8 cellular contexts compared by ENCODE assay signal in genomic region chr2:54457326-54458023, GRCh38. TPM values are rescaled to one million over a fixed set of nuclear protein-coding genes. Genes with fewer than 3 reads are reported as not detected.
DNase-seq lines count a peak whose midpoint lies in the region; ATAC-seq, FAIRE-seq and TF ChIP-seq lines count a peak whose summit lies in the region.

No MANE protein-coding gene starts in this region.

- H3K4me1 ChIP-seq in HUES48 (ENCODE audit: control insufficient read depth, insufficient read depth, low read length) (peaks cover 27% of the 10 kb centered on the region), ectodermal cell (ENCODE audit: control insufficient read depth, insufficient read depth, low read length) (peaks cover 4% of the 10 kb centered on the region), mesendoderm (ENCODE audit: control insufficient read depth, low read depth, low read length) (no peaks in the 10 kb centered on the region), upper lobe of left lung (peaks cover 20 to 70% (median 26%) of the 10 kb centered on the region in 4 donors)

- H3K4me2 ChIP-seq in mesendoderm (ENCODE audit: low read length) = peak overlapping the region; percentile 92

- 0% methylated on average over 33 to 34 of the region's 34 CpGs for whole genome bisulfite sequencing in ectodermal cell, 2 experiments
- no CpG with 5 or more reads among the region's 34 CpGs for WGBS in mesendoderm (ENCODE audit: extremely low coverage, insufficient coverage, low lambda C conversion rate)
- 0 to 1% methylated on average over 15 to 31 of the region's 34 CpGs for WGBS in upper lobe of left lung, 2 donors

- H3K9ac ChIP-seq in HUES48 (ENCODE audit: low read depth, low read length) (peak overlapping the region; percentile 30), mesendoderm (ENCODE audit: low read length) (peak overlapping the region; percentile 71)

- H3K27me3 ChIP-seq in HUES48 (ENCODE audit: control insufficient read depth, insufficient read depth, low read length) = peaks cover 14% of the 10 kb centered on the region; the same call in 1 of the 2 replicates
- H3K27me3 ChIP-seq in ectodermal cell (ENCODE audit: control insufficient read depth, insufficient read depth, low read length, poor library complexity, severe bottlenecking) = peaks cover 36% of the 10 kb centered on the region
- H3K27me3 ChIP-seq in mesendoderm (ENCODE audit: insufficient read depth, low read length, poor library complexity) = no peaks in the 10 kb centered on the region
- peaks cover 0 to 11% (median 1%) of the 10 kb centered on the region in 4 donors for H3K27me3 ChIP-seq in upper lobe of left lung

- H2AK5ac ChIP-seq in mesendoderm (ENCODE audit: low read length) = no peak overlapping the region

- H3K18ac ChIP-seq in mesendoderm (ENCODE audit: low read length) = no peak overlapping the region

- peak overlapping the region; percentile 88 for H3K56ac ChIP-seq in mesendoderm (ENCODE audit: low read length)

- H3K79me1 ChIP-seq in mesendoderm (ENCODE audit: low read length) = peaks cover 7% of the 10 kb centered on the region

- H3K27ac ChIP-seq in HUES48 (ENCODE audit: low read depth, low read length) (no peak overlapping the region), ectodermal cell (ENCODE audit: insufficient read depth, low read depth, low read length, poor library complexity, severe bottlenecking) (no peak overlapping the region), mesendoderm (ENCODE audit: low read depth, low read length) (no peak overlapping the region), upper lobe of left lung (peak overlapping the region; percentile 95 to 97 (median 97))

- no peak overlapping the region for H2BK5ac ChIP-seq in mesendoderm (ENCODE audit: low read length)

- no peak overlapping the region for H4K8ac ChIP-seq in mesendoderm (ENCODE audit: low read depth, low read length)

- peaks cover 9% of the 10 kb centered on the region for H3K79me2 ChIP-seq in mesendoderm (ENCODE audit: control insufficient read depth, insufficient read depth, low read length)

- no peak overlapping the region for H2BK15ac ChIP-seq in mesendoderm (replicated peaks; ENCODE audit: low read depth)

- TF ChIP-seq POLR2A in upper lobe of left lung (IDR thresholded peaks at IDR 0.05) = peak in 1 of 4 donors; percentile 29

- no peak overlapping the region for H3K23ac ChIP-seq in mesendoderm (ENCODE audit: low read length)

- no peak for TF ChIP-seq CTCF in upper lobe of left lung (IDR thresholded peaks at IDR 0.05)
- no peak for TF ChIP-seq CTCF in D721Med (IDR thresholded peaks at IDR 0.05; ENCODE audit: insufficient read depth, missing control alignments)

- DNase-seq in COLO668 (lab: John Stamatoyannopoulos, UW; ENCODE audit: unreplicated experiment) (peak; percentile 23), mesendoderm (peak; percentile 68), upper lobe of left lung (peak; percentile 44 to 85), D721Med (ENCODE audit: insufficient read length, low spot score) (no peak)

- no peak for TF ChIP-seq EP300 in upper lobe of left lung (IDR thresholded peaks at IDR 0.05)

- FAIRE-seq in D721Med (lab: Jason Lieb, UNC) = no peak

- no peak overlapping the region for H2BK120ac ChIP-seq in mesendoderm (ENCODE audit: low read depth, low read length)

- H3K9me3 ChIP-seq in HUES48 (ENCODE audit: control insufficient read depth, insufficient read depth, low read length) (no peaks in the 10 kb centered on the region), ectodermal cell (ENCODE audit: control insufficient read depth, low read length) (no peaks in the 10 kb centered on the region), upper lobe of left lung (no peaks in the 10 kb centered on the region)

- ATAC-seq in SK-N-SH treated with all-trans-retinoic acid at 6 μM for 48 hours (peak; percentile 41), upper lobe of left lung (ENCODE audit: low FRiP score in 2 of 2) (peak; percentile 11 to 35), GM19023 (IDR thresholded peaks at IDR 0.05; ENCODE audit: unreplicated experiment) (no peak)

- no peak overlapping the region for H4K5ac ChIP-seq in mesendoderm (ENCODE audit: low read length)

- peak overlapping the region; percentile 78 for H3K4me3 ChIP-seq in HUES48 (ENCODE audit: low read depth, low read length)
- H3K4me3 ChIP-seq in ectodermal cell (ENCODE audit: insufficient read depth, low read depth, low read length) = peak overlapping the region; percentile 70
- peak overlapping the region; percentile 53 for H3K4me3 ChIP-seq in mesendoderm (ENCODE audit: low read length)
- peak overlapping the region; percentile 81 to 91 (median 87) for H3K4me3 ChIP-seq in upper lobe of left lung

- H3K4ac ChIP-seq in mesendoderm (ENCODE audit: low read depth, low read length) = no peak overlapping the region

- H3K36me3 ChIP-seq in HUES48 (ENCODE audit: control insufficient read depth, insufficient read depth, low read length) (no peaks in the 10 kb centered on the region), ectodermal cell (ENCODE audit: control insufficient read depth, insufficient read depth, low read length) (no peaks in the 10 kb centered on the region), mesendoderm (ENCODE audit: control insufficient read depth, insufficient read depth, low read length) (no peaks in the 10 kb centered on the region), upper lobe of left lung (no peaks in the 10 kb centered on the region)

TF ChIP-seq in SK-N-SH treated with all-trans-retinoic acid at 6 μM for 48 hours, 23 proteins besides CTCF, POLR2A, EP300 and RAD21:
- no peak for TF ChIP-seq BACH2 (CRISPR knock-in tag; IDR thresholded peaks at IDR 0.05; ENCODE audit: borderline replicate concordance)
- TF ChIP-seq PPARA (CRISPR knock-in tag; IDR thresholded peaks at IDR 0.05; ENCODE audit: borderline replicate concordance) = no peak
- no peak for TF ChIP-seq ZNF70 (CRISPR knock-in tag; IDR thresholded peaks at IDR 0.05)
- no peak for TF ChIP-seq ARNTL (CRISPR knock-in tag; IDR thresholded peaks at IDR 0.05; ENCODE audit: borderline replicate concordance, low read depth)
- no peak for TF ChIP-seq ESRRG (CRISPR knock-in tag; IDR thresholded peaks at IDR 0.05)

RNA-seq across cellular contexts. Expression of gene SPTBN1, which starts 1.3 kb away (rescaled TPM):
- 70.7 TPM for polyA plus RNA-seq in ectodermal cell (2013, experiment 1 of 4)
- 76.9 TPM for polyA plus RNA-seq in ectodermal cell (2013, experiment 2 of 4)
- 59.5 TPM for polyA plus RNA-seq in ectodermal cell (2013, experiment 3 of 4)
- 64.8 TPM for polyA plus RNA-seq in ectodermal cell (2013, experiment 4 of 4)
- 66.2 TPM for polyA plus RNA-seq in mesendoderm (2013, experiment 1 of 2)
- polyA plus RNA-seq in mesendoderm (2013, experiment 2 of 2) = 65.5 TPM
- 100 to 1,000 TPM; 449 to 911 (median 654) TPM for total RNA-seq in upper lobe of left lung

Comparison
In these comparisons a context has a peak if more than half of its experiments do, and no peak if none do; other contexts are left out.
1. H3K27ac ChIP-seq: peak in upper lobe of left lung (4 of 4); none in HUES48 (single experiment), ectodermal cell (single experiment) and mesendoderm (single experiment).
2. Peak in every context shown above with its lines, with median percentiles within 50 percentile points of each other: H3K4me3 ChIP-seq.